ENCODE assay signal across 18 cellular contexts in genomic region chr20:58622671-58623578, GRCh38. TPM values are rescaled to one million over a fixed set of nuclear protein-coding genes. Genes with fewer than 3 reads are reported as not detected.
DNase-seq lines count a peak whose midpoint lies in the region; ATAC-seq, FAIRE-seq and TF ChIP-seq lines count a peak whose summit lies in the region.
"Had no signal": no experiment of that assay in that cellular context is flagged by ENCODE, and none has a peak within 500 bp of the region (broad histone marks: within the 10 kb centered on the region; RNA-seq: fewer than 3 reads in every experiment).

No MANE protein-coding gene starts in this region.

- DNase-seq in IMR-90 (peak; percentile 33), RWPE2 (ENCODE audit: low spot score) (no peak), fibroblast of mammary gland (ENCODE audit: low read depth) (peak; percentile 72), ACHN (no peak), stomach (no peak), small intestine (no peak)
- no peak for DNase-seq in stimulated activated CD4-positive, alpha-beta T cell treated with anti-CD3 and anti-CD28 coated beads, Interleukin-1b, Interleukin-23, amount 100 ng/mL, for 48 hours
- DNase-seq: activated CD4-positive, alpha-beta T cell treated with anti-CD3 and anti-CD28 coated beads, Interleukin-2, amount 50 U/mL, for 4 hours; activated naive CD4-positive, alpha-beta T cell treated with anti-CD3 and anti-CD28 coated beads, Interleukin-2, amount 10 ng/mL, durations not matched to agents 7 days and 5 days; activated T-cell treated with anti-CD3 and anti-CD28 coated beads, Interleukin-2, amount 50 U/mL, for 24 hours; NCI-H1105; NCI-H524 treated with DMSO at 0.1 percent for 48 hours; OCI-M1; testis had no signal

- H3K4me1 ChIP-seq in IMR-90 (ENCODE audit: control insufficient read depth, insufficient read depth, low read length): peaks cover 30% of the 10 kb centered on the region
- H3K4me1 ChIP-seq in RWPE2 (ENCODE audit: insufficient read depth, poor library complexity, severe bottlenecking): peaks cover 19% of the 10 kb centered on the region
- peaks cover 2 to 16% (median 9%) of the 10 kb centered on the region in 3 donors for H3K4me1 ChIP-seq in skeletal muscle tissue (ENCODE audit: control insufficient read depth in 3 of 3, insufficient read depth in 3 of 3, low read length in 3 of 3)
- H3K4me1 ChIP-seq in stomach: peaks cover 0 to 11% (median 5%) of the 10 kb centered on the region in 4 donors
- no peaks in the 10 kb centered on the region for H3K4me1 ChIP-seq in small intestine (ENCODE audit: control insufficient read depth in 2 of 2, insufficient read depth in 1 of 2, low read depth in 1 of 2, low read length in 1 of 2)
- H3K4me1 ChIP-seq: Caco-2, parathyroid adenoma, testis had no signal

- no peaks in the 10 kb centered on the region for H3K9me3 ChIP-seq in IMR-90 (ENCODE audit: control insufficient read depth, insufficient read depth, low read length)
- H3K9me3 ChIP-seq in RWPE2 (ENCODE audit: severe bottlenecking): peaks cover 6% of the 10 kb centered on the region
- no peaks in the 10 kb centered on the region for H3K9me3 ChIP-seq in skeletal muscle tissue (ENCODE audit: control insufficient read depth in 3 of 3, low read length in 3 of 3)
- no peaks in the 10 kb centered on the region for H3K9me3 ChIP-seq in stomach
- no peaks in the 10 kb centered on the region for H3K9me3 ChIP-seq in small intestine (ENCODE audit: control insufficient read depth, low read depth)
- H3K9me3 ChIP-seq: BE2C, testis had no signal

- H3K4me3 ChIP-seq in IMR-90 (ENCODE audit: insufficient read depth, low read depth, low read length) (no peak overlapping the region), RWPE2 (ENCODE audit: severe bottlenecking) (no peak overlapping the region), fibroblast of mammary gland (ENCODE audit: control insufficient read depth, low read depth, low read length) (no peak overlapping the region), skeletal muscle tissue (ENCODE audit: low read length in 3 of 3) (no peak overlapping the region), stomach (no peak overlapping the region), small intestine (ENCODE audit: low read depth in 1 of 2, low read length in 2 of 2) (no peak overlapping the region)
- H3K4me3 ChIP-seq: testis had no signal

- peak overlapping the region; percentile 99 for H2BK15ac ChIP-seq in IMR-90 (ENCODE audit: low read depth, low read length)

- peak overlapping the region; percentile 99 for H2BK120ac ChIP-seq in IMR-90 (ENCODE audit: low read depth, low read length)

- intact Hi-C loops in IMR-90 (cut with micrococcal nuclease): no loop called here
- intact Hi-C loops in stomach (cut with DNase I; ENCODE audit: low total_unique reads): no loop called here

- peak overlapping the region; percentile 86; the same call in 1 of the 2 replicates for H3K18ac ChIP-seq in IMR-90 (ENCODE audit: low read depth, low read length)

- POLR2A ChIA-PET in IMR-90 (lab: Charles Lee; ENCODE audit: unreplicated experiment): interaction anchor here (0.6 kb wide), 1 partner anchor 397 kb away, joined by 3 read pairs; no protein-coding TSS in a partner anchor

- H3K36me3 ChIP-seq in IMR-90 (ENCODE audit: control insufficient read depth, insufficient read depth, low read length): no peaks in the 10 kb centered on the region
- H3K36me3 ChIP-seq in RWPE2 (ENCODE audit: low read depth): no peaks in the 10 kb centered on the region
- no peaks in the 10 kb centered on the region for H3K36me3 ChIP-seq in skeletal muscle tissue (ENCODE audit: control insufficient read depth in 3 of 3, insufficient read depth in 3 of 3, low read length in 3 of 3)
- H3K36me3 ChIP-seq in stomach: no peaks in the 10 kb centered on the region
- H3K36me3 ChIP-seq in small intestine (ENCODE audit: control insufficient read depth in 2 of 2, insufficient read depth in 2 of 2, low read length in 2 of 2): no peaks in the 10 kb centered on the region
- H3K36me3 ChIP-seq: BE2C had no signal

- dilution Hi-C loops in IMR-90 (cut with HindIII; ENCODE audit: low sequenced_read_pairs, unreplicated experiment): no loop called here

- peaks cover 36% of the 10 kb centered on the region for H3K9me1 ChIP-seq in IMR-90 (ENCODE audit: insufficient read depth, low read length)

- no TSS peak for BruUV-seq in IMR-90 (replicated peaks; lab: Mats Ljungman, UMichigan)

- peak overlapping the region; percentile 99 for H2BK20ac ChIP-seq in IMR-90 (ENCODE audit: low read depth, low read length)

- H2AFZ ChIP-seq in IMR-90 (replicated peaks; ENCODE audit: low read length, poor library complexity): peak overlapping the region; percentile 88
- H2AFZ ChIP-seq: parathyroid adenoma had no signal

- peak overlapping the region; percentile 91 for H4K91ac ChIP-seq in IMR-90 (ENCODE audit: insufficient read depth, low read depth, low read length)

- peak overlapping the region; percentile 82 for H2BK5ac ChIP-seq in IMR-90 (ENCODE audit: low read depth, low read length, poor library complexity, severe bottlenecking)

- no peak for TF ChIP-seq CTCF in IMR-90 (conservative IDR thresholded peaks at IDR 0.05; ENCODE audit: low read depth, low read length)
- TF ChIP-seq CTCF in RWPE2 (IDR thresholded peaks at IDR 0.05; ENCODE audit: poor library complexity, severe bottlenecking): no peak
- TF ChIP-seq CTCF in fibroblast of mammary gland (conservative IDR thresholded peaks at IDR 0.05; ENCODE audit: control insufficient read depth, insufficient read depth, low read depth, low read length): no peak
- TF ChIP-seq CTCF in stomach (IDR thresholded peaks at IDR 0.05): no peak

- no peak overlapping the region; the same call in 1 of the 2 replicates for H3K27ac ChIP-seq in IMR-90 (ENCODE audit: insufficient read depth, low read length)
- peak overlapping the region; percentile 81 for H3K27ac ChIP-seq in RWPE2 (ENCODE audit: poor library complexity, severe bottlenecking)
- peak overlapping the region; percentile 55 for H3K27ac ChIP-seq in skeletal muscle tissue (ENCODE audit: low read depth, low read length)
- no peak overlapping the region for H3K27ac ChIP-seq in stomach
- H3K27ac ChIP-seq in small intestine (ENCODE audit: low read depth in 1 of 2, low read length in 1 of 2): no peak overlapping the region
- H3K27ac ChIP-seq: parathyroid adenoma, testis had no signal

- H3K56ac ChIP-seq in IMR-90 (ENCODE audit: extremely low read depth, insufficient read depth, low read length): no peak overlapping the region

- TF ChIP-seq POLR2A in IMR-90 (IDR thresholded peaks at IDR 0.05; ENCODE audit: low read depth, low read length) (no peak), stomach (IDR thresholded peaks at IDR 0.05) (no peak)

- peak overlapping the region; percentile 96 for H3K14ac ChIP-seq in IMR-90 (replicated peaks; ENCODE audit: low read depth, low read length)

- peak overlapping the region; percentile 100 for H3K4ac ChIP-seq in IMR-90 (ENCODE audit: low read depth, low read length)

- H3K9ac ChIP-seq in IMR-90 (ENCODE audit: low read depth, low read length): no peak overlapping the region
- H3K9ac ChIP-seq in skeletal muscle tissue (ENCODE audit: low read depth in 1 of 3, low read length in 3 of 3): no peak overlapping the region
- H3K9ac ChIP-seq: parathyroid adenoma had no signal

- H3K79me1 ChIP-seq in IMR-90 (ENCODE audit: low read depth in 1 of 2, low read length in 2 of 2): peaks cover 0 to 11% of the 10 kb centered on the region in 2 experiments; a peak in 2 of 4 replicates

- H3K27me3 ChIP-seq in IMR-90 (ENCODE audit: control insufficient read depth, insufficient read depth, low read length) (no peaks in the 10 kb centered on the region), RWPE2 (ENCODE audit: insufficient read depth, poor library complexity, severe bottlenecking) (no peaks in the 10 kb centered on the region), skeletal muscle tissue (ENCODE audit: control insufficient read depth in 3 of 3, insufficient read depth in 3 of 3, low read length in 3 of 3) (peaks cover 13 to 54% (median 24%) of the 10 kb centered on the region in 3 donors), stomach (peaks cover 0 to 19% (median 8%) of the 10 kb centered on the region in 3 donors), small intestine (ENCODE audit: control insufficient read depth in 2 of 2, insufficient read depth in 2 of 2, low read length in 2 of 2) (peaks cover 0 to 2% of the 10 kb centered on the region in 2 donors)
- H3K27me3 ChIP-seq: BE2C, testis had no signal

- CTCF ChIA-PET in IMR-90 (lab: Yijun Ruan, JAX): interaction anchor here (1.1 to 1.3 kb wide), 3 partner anchors 12 to 25 kb away, joined by 3 to 4 read pairs (median 4); no protein-coding TSS in a partner anchor

- TF ChIP-seq EP300 in stomach (IDR thresholded peaks at IDR 0.05): no peak

- peak overlapping the region; percentile 100 for H2AK5ac ChIP-seq in IMR-90 (ENCODE audit: low read depth, low read length)

- no peak overlapping the region; the same call in 1 of the 2 replicates for H3K4me2 ChIP-seq in IMR-90 (ENCODE audit: low read depth, low read length)

- H3K23ac ChIP-seq in IMR-90 (ENCODE audit: low read depth, low read length): peak overlapping the region; percentile 79

- WGBS in IMR-90 (ENCODE audit: extremely low coverage in 2 of 2, insufficient read length in 1 of 2), 2 experiments: 83% methylated on average over 12 of the region's 13 CpGs; no CpG with 5 or more reads in 1 of the 2 experiments
- 80 to 86% (median 83%) methylated on average over 12 to 13 of the region's 13 CpGs for WGBS in stomach, 5 donors
- WGBS in small intestine, 3 donors: 81 to 85% (median 82%) methylated on average over 13 of the region's 13 CpGs

- FAIRE-seq in small intestine (lab: Jason Lieb, UNC): no peak

- H4K8ac ChIP-seq in IMR-90 (ENCODE audit: low read depth in 2 of 2, low read length in 2 of 2): peak overlapping the region; percentile 65 to 97

- H4K20me1 ChIP-seq in IMR-90 (ENCODE audit: insufficient read depth, low read length): no peaks in the 10 kb centered on the region

- peak overlapping the region; percentile 31 for H4K5ac ChIP-seq in IMR-90 (ENCODE audit: low read depth, low read length)

- in situ Hi-C loops in IMR-90 (cut with MboI; ENCODE audit: low sequenced_read_pairs) (no loop called here), ACHN (cut with HindIII; ENCODE audit: low pct_ligation_motif_present, low pct_unique_long_range_greater_than_20kb, low sequenced_read_pairs) (no loop called here)

- peak overlapping the region; percentile 12 for H2AK9ac ChIP-seq in IMR-90 (replicated peaks; ENCODE audit: low read depth, low read length, poor library complexity)

- TF ChIP-seq RAD21 in IMR-90 (IDR thresholded peaks at IDR 0.05; ENCODE audit: low read length): no peak

- ATAC-seq in IMR-90 (ENCODE audit: low read depth) (no peak), RWPE2 (ENCODE audit: low read depth) (no peak)

TF ChIP-seq in IMR-90, 13 proteins besides CTCF, POLR2A, EP300 and RAD21 (continues in another document):
- no peak for TF ChIP-seq RFX5 (IDR thresholded peaks at IDR 0.05; ENCODE audit: low read depth, low read length)

RNA-seq across cellular contexts. Expression of gene STX16, which starts 28.2 kb away (rescaled TPM):
- 26.9 and 29.4 TPM in 2 replicates for total RNA-seq in IMR-90 (2012; rRNA removed)
- 48.5 and 58.2 TPM in 2 replicates for polyA plus RNA-seq in IMR-90 (2012; rRNA removed)
- polyA plus RNA-seq in IMR-90 (2012; cell fraction: cytosol; rRNA removed): 17.4 and 21.0 TPM in 2 replicates
- polyA plus RNA-seq in IMR-90 (2012; cell fraction: nucleus; rRNA removed; ENCODE audit: low replicate concordance): 118 and 306 TPM in 2 replicates
- 32.4 TPM for total RNA-seq in skeletal muscle tissue
- total RNA-seq in stomach: 100 to 1,000 TPM in 2 of 5 donors, 10 to 100 TPM in 3; 30.4 to 179 (median 79.0) TPM
- polyA plus RNA-seq in stomach: 10 to 100 TPM; 12.8 to 38.0 (median 14.8) TPM
- 10 to 100 TPM; 17.3 to 39.8 (median 29.9) TPM for polyA plus RNA-seq in small intestine

Comparison
In these comparisons a context has a peak if more than half of its experiments do, and no peak if none do; other contexts are left out.
1. DNase-seq: peak in IMR-90 (single experiment) and fibroblast of mammary gland (single experiment); none in RWPE2 (single experiment), ACHN (single experiment), stomach (single experiment), stimulated activated CD4-positive, alpha-beta T cell treated with anti-CD3 and anti-CD28 coated beads, Interleukin-1b, Interleukin-23, amount 100 ng/mL, for 48 hours (single experiment) and small intestine (single experiment).
2. H3K27ac ChIP-seq: peak in RWPE2 (single experiment) and skeletal muscle tissue (single experiment); none in IMR-90 (single experiment), stomach (0 of 5) and small intestine (0 of 2).